Comparison of ENCODE assay signal across 1 cellular context in genomic region chr2:202460119-202460518, GRCh38.
TF ChIP-seq lines count a peak whose summit lies in the region.

No MANE protein-coding gene starts in this region.

TF ChIP-seq in K562, 482 proteins besides CTCF, POLR2A, EP300 and RAD21 (continued from another document):
- no peak for TF ChIP-seq ZSCAN32 (CRISPR knock-in tag; IDR thresholded peaks at IDR 0.05)
- no peak for TF ChIP-seq SAP30 (IDR thresholded peaks at IDR 0.05; ENCODE audit: borderline replicate concordance, insufficient read depth, low read depth, low read length, poor library complexity, severe bottlenecking)
